ENCODE assay signal across 8 cellular contexts in the genomic region with DNA sequence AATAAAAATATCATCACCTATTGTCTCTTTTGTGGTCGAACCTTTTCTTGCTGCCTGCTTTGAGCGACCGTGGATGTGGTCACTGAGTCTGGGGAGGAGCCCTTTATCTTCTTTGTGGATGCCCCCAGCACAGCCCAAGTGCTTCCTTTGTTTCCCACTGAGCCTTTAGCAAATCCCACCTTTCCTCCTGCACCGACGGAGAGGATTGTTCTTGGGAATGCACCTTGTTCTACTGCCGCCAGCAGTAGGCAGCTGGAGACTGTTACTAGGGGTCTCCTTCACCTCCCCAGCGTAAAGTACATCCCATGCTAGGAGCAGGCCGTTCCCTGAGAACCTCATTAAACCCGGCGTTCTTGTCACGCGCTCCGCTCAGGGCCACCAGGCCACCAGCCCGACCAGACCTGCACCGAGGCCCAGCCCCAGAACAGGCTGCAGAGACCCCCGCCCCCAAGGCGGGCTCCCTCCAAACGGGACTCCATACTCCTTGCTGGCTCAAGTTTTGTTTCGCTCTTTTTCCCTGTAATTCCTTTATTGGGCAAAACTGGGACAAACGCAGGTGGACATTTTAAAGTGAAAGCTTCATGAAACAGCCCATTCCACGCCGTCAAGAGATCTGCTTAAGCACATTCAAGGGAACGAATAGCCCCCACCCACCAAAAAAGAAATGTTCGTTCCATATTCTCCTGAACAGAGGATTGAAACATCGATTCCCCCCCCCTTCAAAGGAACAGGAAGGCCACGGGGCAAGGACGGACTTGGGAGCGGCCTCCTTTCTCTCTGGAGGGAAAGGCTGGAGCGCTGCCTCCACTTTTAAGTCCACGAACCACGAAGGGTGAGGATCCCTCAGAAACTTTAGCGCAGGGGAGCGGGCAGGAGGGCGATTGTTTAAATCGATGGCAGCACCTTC. TPM values are rescaled to one million over a fixed set of nuclear protein-coding genes. Genes with fewer than 3 reads are reported as not detected.
DNase-seq lines count a peak whose midpoint lies in the region; ATAC-seq and TF ChIP-seq lines count a peak whose summit lies in the region.

No MANE protein-coding gene starts in this region.

- no peaks in the 10 kb centered on the region for H3K9me3 Mint-ChIP-seq in progenitor cell of endocrine pancreas (ENCODE audit: low read depth)

- peaks cover 37% of the 10 kb centered on the region for H3K36me3 ChIP-seq in HUES6 (ENCODE audit: control insufficient read depth, insufficient read depth, low read length)
- H3K36me3 ChIP-seq in RWPE2 (ENCODE audit: low read depth), result peaks cover 38% of the 10 kb centered on the region
- peaks cover 18 to 20% of the 10 kb centered on the region in 2 donors for H3K36me3 ChIP-seq in ascending aorta

- no peaks in the 10 kb centered on the region for H3K27me3 ChIP-seq in HUES6 (ENCODE audit: control insufficient read depth, insufficient read depth, low read length)
- H3K27me3 ChIP-seq in RWPE2 (ENCODE audit: insufficient read depth, poor library complexity, severe bottlenecking), result no peaks in the 10 kb centered on the region
- no peaks in the 10 kb centered on the region for H3K27me3 ChIP-seq in ascending aorta

- intact Hi-C loops in ascending aorta (cut with DNase I), result loop anchor here (1.0 to 5.0 kb wide), 5 partner anchors 23 to 406 kb away; partner anchors contain the start of genes GGCX, TCF7L1 and TMEM150A

- peak overlapping the region; percentile 100 for H3K27ac Mint-ChIP-seq in progenitor cell of endocrine pancreas

- no peaks in the 10 kb centered on the region for H3K27me3 Mint-ChIP-seq in progenitor cell of endocrine pancreas

- H3K9me3 ChIP-seq in HUES6 (ENCODE audit: control insufficient read depth, insufficient read depth, low read depth, low read length) (no peaks in the 10 kb centered on the region), RWPE2 (ENCODE audit: severe bottlenecking) (no peaks in the 10 kb centered on the region), ascending aorta (no peaks in the 10 kb centered on the region)

- peak overlapping the region; percentile 93 for H3K4me3 Mint-ChIP-seq in progenitor cell of endocrine pancreas (ENCODE audit: low read depth)

- DNase-seq in DMS153 (lab: John Stamatoyannopoulos, UW) (peak; percentile 56), RWPE2 (ENCODE audit: low spot score) (no peak), ascending aorta (ENCODE audit: low spot score in 2 of 2) (peak in 1 of 2 donors; percentile 72), hepatic stellate cell (ENCODE audit: low spot score) (peak; percentile 24), progenitor cell of endocrine pancreas (ENCODE audit: low spot score, unreplicated experiment) (peak; percentile 41)

- peaks cover 21% of the 10 kb centered on the region for H3K36me3 Mint-ChIP-seq in progenitor cell of endocrine pancreas (ENCODE audit: insufficient read depth)

- peaks cover 39% of the 10 kb centered on the region for H3K4me1 Mint-ChIP-seq in progenitor cell of endocrine pancreas (ENCODE audit: low read depth)

- H3K4me1 ChIP-seq in HUES6 (ENCODE audit: control insufficient read depth, insufficient read depth, low read length) (peaks cover 18% of the 10 kb centered on the region), RWPE2 (ENCODE audit: insufficient read depth, poor library complexity, severe bottlenecking) (peaks cover 31% of the 10 kb centered on the region), ascending aorta (peaks cover 2 to 37% of the 10 kb centered on the region in 2 donors)

- peak overlapping the region; percentile 100 for H3K4me3 ChIP-seq in HUES6 (ENCODE audit: low read depth, low read length)
- peak overlapping the region; percentile 97 for H3K4me3 ChIP-seq in RWPE2 (ENCODE audit: severe bottlenecking)
- H3K4me3 ChIP-seq in ascending aorta, result peak overlapping the region; percentile 82 to 89

- TF ChIP-seq CTCF in RWPE2 (IDR thresholded peaks at IDR 0.05; ENCODE audit: poor library complexity, severe bottlenecking), result no peak
- TF ChIP-seq CTCF in ascending aorta (IDR thresholded peaks at IDR 0.05), result no peak
- TF ChIP-seq CTCF in progenitor cell of endocrine pancreas (IDR thresholded peaks at IDR 0.05; ENCODE audit: unreplicated experiment), result no peak

- ATAC-seq in RWPE2 (ENCODE audit: low read depth), result peak; percentile 1; the same call in 2 of the 3 replicates
- ATAC-seq in GM21717 (IDR thresholded peaks at IDR 0.05; ENCODE audit: unreplicated experiment), result no peak
- no peak for ATAC-seq in HG03039 (IDR thresholded peaks at IDR 0.05; ENCODE audit: unreplicated experiment)

- H3K9ac ChIP-seq in HUES6 (ENCODE audit: low read length), result peak overlapping the region; percentile 99

- H3K27ac ChIP-seq in HUES6 (ENCODE audit: low read depth, low read length) (peak overlapping the region; percentile 100), RWPE2 (ENCODE audit: poor library complexity, severe bottlenecking) (peak overlapping the region; percentile 86), ascending aorta (peak overlapping the region; percentile 98 to 99)

RNA-seq across cellular contexts. Expression of gene MAT2A, which starts 1.1 kb away (rescaled TPM):
- total RNA-seq in ascending aorta (91.7 TPM), progenitor cell of endocrine pancreas (281 and 304 TPM in 2 replicates)

RNA-seq across cellular contexts. Expression of gene GGCX, which starts 23.4 kb away (rescaled TPM):
- 31.9 TPM for total RNA-seq in ascending aorta
- 69.2 TPM in 2 replicates for total RNA-seq in progenitor cell of endocrine pancreas

RNA-seq across cellular contexts. Expression of gene VAMP8, which starts 39.5 kb away (rescaled TPM):
- 10.0 TPM for total RNA-seq in ascending aorta
- 71.3 and 76.0 TPM in 2 replicates for total RNA-seq in progenitor cell of endocrine pancreas

RNA-seq across cellular contexts. Expression of gene VAMP5, which starts 46.4 kb away (rescaled TPM):
- total RNA-seq in ascending aorta (114 TPM), progenitor cell of endocrine pancreas (4.2 TPM in 2 replicates)

RNA-seq across cellular contexts. Expression of gene RNF181, which starts 57.7 kb away (rescaled TPM):
- total RNA-seq in ascending aorta (157 TPM), progenitor cell of endocrine pancreas (82.3 and 85.7 TPM in 2 replicates)
